In the genomic region with DNA sequence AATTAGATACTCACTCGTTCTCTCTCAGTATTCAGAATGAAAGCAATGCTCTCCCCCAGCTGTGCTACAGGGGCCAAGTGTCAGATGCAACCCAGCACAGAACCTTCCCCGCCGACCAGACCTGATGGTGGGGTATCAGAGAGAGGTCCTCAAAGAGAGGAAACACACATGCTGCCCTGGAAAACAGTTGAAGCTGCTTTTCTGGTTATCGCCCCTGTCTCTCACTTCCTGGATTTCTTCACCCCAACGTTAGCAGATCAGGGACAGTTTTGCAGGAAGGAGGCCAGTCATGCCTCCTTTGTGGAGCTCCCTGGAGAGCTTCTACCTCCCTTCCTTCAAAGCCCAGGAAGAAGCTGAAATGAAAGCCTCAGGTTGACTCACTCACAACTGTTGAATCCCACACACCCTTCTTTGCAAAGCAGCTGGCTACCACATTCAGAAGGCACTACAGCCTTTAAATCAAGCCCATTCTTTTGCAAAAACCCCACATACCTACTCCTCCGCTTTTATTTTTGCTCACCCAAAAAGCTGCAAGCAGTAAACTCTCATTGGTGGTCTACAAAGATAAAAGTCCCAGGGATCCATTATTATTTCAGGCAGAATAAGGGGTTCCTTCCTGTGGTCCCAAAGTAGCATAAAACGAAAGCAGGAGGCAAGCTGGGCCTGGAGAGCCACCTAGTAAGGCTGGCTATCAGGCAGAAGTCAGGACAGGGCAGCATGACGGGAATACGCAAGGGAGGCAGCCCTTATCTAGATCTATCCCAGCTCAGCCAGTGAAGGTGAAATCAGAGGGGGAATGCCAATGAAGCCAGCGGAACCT, we compare ENCODE assay signal across 11 cellular contexts. TPM values are rescaled to one million over a fixed set of nuclear protein-coding genes. Genes with fewer than 3 reads are reported as not detected.
DNase-seq lines count a peak whose midpoint lies in the region; ATAC-seq and TF ChIP-seq lines count a peak whose summit lies in the region.
"Had no signal": no experiment of that assay in that cellular context is flagged by ENCODE, and none has a peak within 500 bp of the region (broad histone marks: within the 10 kb centered on the region; RNA-seq: fewer than 3 reads in every experiment).

No MANE protein-coding gene starts in this region.

- H3K4me3 Mint-ChIP-seq in mesothelial cell of epicardium, result no peak overlapping the region

- no peaks in the 10 kb centered on the region for H3K9me3 Mint-ChIP-seq in mesothelial cell of epicardium

- H3K36me3 ChIP-seq in HUES64 (ENCODE audit: insufficient read depth, low read length) (no peaks in the 10 kb centered on the region), right atrium auricular region (no peaks in the 10 kb centered on the region), gastroesophageal sphincter (no peaks in the 10 kb centered on the region)
- H3K36me3 ChIP-seq: ovary had no signal

- DNase-seq in EH (ENCODE audit: low read depth) (peak; percentile 1), right atrium auricular region (ENCODE audit: low spot score) (no peak), mesothelial cell of epicardium (ENCODE audit: low spot score in 2 of 2, unreplicated experiment in 2 of 2) (no peak)
- DNase-seq: central memory CD4-positive, alpha-beta T cell; ovary had no signal

- no peaks in the 10 kb centered on the region for H3K27me3 Mint-ChIP-seq in mesothelial cell of epicardium (ENCODE audit: low read depth)

- ATAC-seq in GM21526 (IDR thresholded peaks at IDR 0.05; ENCODE audit: low FRiP score, unreplicated experiment) (peak; percentile 57), gastroesophageal sphincter (no peak), GM18861 (IDR thresholded peaks at IDR 0.05; ENCODE audit: unreplicated experiment) (no peak), GM18870 (IDR thresholded peaks at IDR 0.05; ENCODE audit: unreplicated experiment) (no peak)

- H3K4me1 Mint-ChIP-seq in mesothelial cell of epicardium, result peaks cover 7% of the 10 kb centered on the region

- WGBS in HUES64, result 26% methylated on average over 10 of the region's 10 CpGs
- WGBS in gastroesophageal sphincter (ENCODE audit: low coverage in 1 of 2), 2 donors, result 73 to 87% methylated on average over 5 to 8 of the region's 10 CpGs

- H3K4me3 ChIP-seq in HUES64 (ENCODE audit: low read length) (peak overlapping the region; percentile 13; the same call in 1 of the 2 replicates), right atrium auricular region (no peak overlapping the region), gastroesophageal sphincter (no peak overlapping the region)
- H3K4me3 ChIP-seq: ovary, SK-N-MC had no signal

- H3K9ac ChIP-seq in HUES64 (ENCODE audit: low read depth, low read length), result peak overlapping the region; percentile 54

- H3K27ac ChIP-seq in HUES64 (ENCODE audit: low read depth, low read length), result peak overlapping the region; percentile 95
- peak overlapping the region; percentile 63 to 68 for H3K27ac ChIP-seq in right atrium auricular region
- no peak overlapping the region for H3K27ac ChIP-seq in gastroesophageal sphincter
- H3K27ac ChIP-seq: ovary, SK-N-MC had no signal

- peaks cover 82% of the 10 kb centered on the region for H3K4me1 ChIP-seq in HUES64 (ENCODE audit: insufficient read depth, low read length)
- peaks cover 0 to 35% of the 10 kb centered on the region in 2 donors for H3K4me1 ChIP-seq in right atrium auricular region
- H3K4me1 ChIP-seq in gastroesophageal sphincter, result peaks cover 0 to 16% (median 0%) of the 10 kb centered on the region in 3 donors

- no peaks in the 10 kb centered on the region; the same call in 1 of the 2 replicates for H3K9me3 ChIP-seq in HUES64 (ENCODE audit: insufficient read depth, low read depth, low read length)
- no peaks in the 10 kb centered on the region for H3K9me3 ChIP-seq in right atrium auricular region
- H3K9me3 ChIP-seq in gastroesophageal sphincter, result no peaks in the 10 kb centered on the region
- H3K9me3 ChIP-seq: ovary had no signal

- TF ChIP-seq EP300 in gastroesophageal sphincter (IDR thresholded peaks at IDR 0.05), result no peak

- H3K27me3 ChIP-seq in HUES64 (ENCODE audit: insufficient read depth, low read length) (no peaks in the 10 kb centered on the region), right atrium auricular region (no peaks in the 10 kb centered on the region), gastroesophageal sphincter (no peaks in the 10 kb centered on the region)
- H3K27me3 ChIP-seq: ovary had no signal

- no peak for TF ChIP-seq POLR2A in gastroesophageal sphincter (IDR thresholded peaks at IDR 0.05)

- no peak overlapping the region for H3K27ac Mint-ChIP-seq in mesothelial cell of epicardium

- TF ChIP-seq CTCF in right atrium auricular region (IDR thresholded peaks at IDR 0.05) (no peak), gastroesophageal sphincter (IDR thresholded peaks at IDR 0.05) (no peak), mesothelial cell of epicardium (IDR thresholded peaks at IDR 0.05; ENCODE audit: unreplicated experiment) (no peak)

- H3K36me3 Mint-ChIP-seq in mesothelial cell of epicardium, result peaks cover 5% of the 10 kb centered on the region

RNA-seq across cellular contexts. Expression of gene LARGE1, which starts 23.3 kb away (rescaled TPM):
- 28.9 TPM for polyA plus RNA-seq in HUES64 (2013, experiment 1 of 2)
- polyA plus RNA-seq in HUES64 (2013, experiment 2 of 2), result 30.0 TPM
- total RNA-seq in right atrium auricular region (100 to 1,000 TPM in 1 of 2 donors, 10 to 100 TPM in 1; 80.5 to 101 TPM), gastroesophageal sphincter (10 to 100 TPM; 23.0 to 67.8 (median 48.0) TPM), mesothelial cell of epicardium (29.8 to 35.7 TPM (median 32.3 TPM) in 3 replicates)

Comparison
In these comparisons a context has a peak if more than half of its experiments do, and no peak if none do; other contexts are left out.
1. H3K27ac ChIP-seq: peak in HUES64 (single experiment) and right atrium auricular region (2 of 2); none in gastroesophageal sphincter (0 of 4).